ENCODE assay signal across 19 cellular contexts in the genomic region with DNA sequence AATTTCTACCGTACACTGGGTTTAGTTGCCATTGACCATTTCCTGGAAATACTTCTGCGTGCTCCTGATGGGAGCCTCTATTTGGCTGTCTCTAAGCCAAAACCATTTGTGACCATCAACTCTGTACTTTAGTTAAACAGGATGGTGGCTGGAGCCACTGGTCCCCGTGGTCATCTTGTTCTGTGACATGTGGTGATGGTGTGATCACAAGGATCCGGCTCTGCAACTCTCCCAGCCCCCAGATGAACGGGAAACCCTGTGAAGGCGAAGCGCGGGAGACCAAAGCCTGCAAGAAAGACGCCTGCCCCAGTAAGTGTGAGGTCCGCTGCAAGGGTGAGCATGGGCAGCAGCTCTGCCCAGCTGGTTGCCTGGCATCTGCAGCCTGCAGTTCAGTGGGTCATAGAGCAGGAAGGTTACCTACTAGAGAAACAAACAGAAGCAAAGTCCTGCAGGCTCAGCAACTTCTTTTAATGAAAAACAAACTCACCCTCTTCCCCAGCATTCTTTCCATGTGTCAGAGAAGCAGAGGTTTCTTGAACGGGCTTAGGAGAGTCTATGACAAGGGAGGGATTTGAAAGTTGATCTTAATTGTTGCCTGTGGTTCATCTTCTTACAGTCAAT. TPM values are rescaled to one million over a fixed set of nuclear protein-coding genes. Genes with fewer than 3 reads are reported as not detected.
DNase-seq lines count a peak whose midpoint lies in the region; ATAC-seq, FAIRE-seq and TF ChIP-seq lines count a peak whose summit lies in the region.
"Had no signal": no experiment of that assay in that cellular context is flagged by ENCODE, and none has a peak within 500 bp of the region (broad histone marks: within the 10 kb centered on the region; RNA-seq: fewer than 3 reads in every experiment).

No MANE protein-coding gene starts in this region.

- H3K9me3 ChIP-seq in AG04450 (ENCODE audit: control insufficient read depth, insufficient read depth, low read length) (no peaks in the 10 kb centered on the region), fibroblast of lung (ENCODE audit: control insufficient read depth, insufficient read depth, low read depth, low read length) (no peaks in the 10 kb centered on the region), mucosa of descending colon (no peaks in the 10 kb centered on the region), MG63 (no peaks in the 10 kb centered on the region)
- H3K9me3 ChIP-seq: A549, heart right ventricle, left lung, upper lobe of left lung had no signal

- intact Hi-C loops in mucosa of descending colon (cut with DNase I, micrococcal nuclease) (loop anchor here in 1 of 2 donors (10.0 kb wide), 3 partner anchors 167 to 773 kb away; no protein-coding TSS in a partner anchor), left ventricle myocardium superior (cut with micrococcal nuclease) (loop anchor here (10.0 kb wide), 2 partner anchors 167 to 773 kb away; no protein-coding TSS in a partner anchor), posterior cingulate gyrus (cut with DNase I) (loop anchor here (10.0 kb wide), 2 partner anchors 167 to 883 kb away; no protein-coding TSS in a partner anchor)

- H3K27ac ChIP-seq in AG04450 (ENCODE audit: low read depth, low read length) (no peak overlapping the region), RWPE1 (peak overlapping the region; percentile 70), fibroblast of lung (ENCODE audit: insufficient read depth, low read length) (peak overlapping the region; percentile 17)
- H3K27ac ChIP-seq: A549, heart right ventricle, left lung, upper lobe of left lung had no signal

- no peak for DNase-seq in AG04450 (ENCODE audit: low read depth, low spot score)
- no peak for DNase-seq in RWPE1 (ENCODE audit: low spot score)
- DNase-seq in fibroblast of lung (ENCODE audit: low read depth in 2 of 2) = peak; percentile 9 to 29
- peak in 1 of 3 donors; percentile 59 for DNase-seq in mucosa of descending colon
- DNase-seq in left ventricle myocardium superior = no peak
- DNase-seq in MG63 = no peak
- no peak for DNase-seq in posterior cingulate gyrus
- DNase-seq in D721Med (ENCODE audit: insufficient read length, low spot score) = no peak
- DNase-seq: activated gamma-delta T cell treated with Interleukin-2 at 50 U/mL for 16 hours; DMS 273 treated with DMSO at 0.1 percent for 48 hours; effector memory CD4-positive, alpha-beta T cell; heart right ventricle; left lung; natural killer cell; NCI-H1436 treated with DMSO at 0.1 percent for 48 hours; OCI-M1; stimulated activated CD4-positive, alpha-beta T cell treated with anti-CD3 and anti-CD28 coated beads, Interleukin-4, amount 100 ng/mL, for 1 hour had no signal

- H3K4me1 ChIP-seq in fibroblast of lung (ENCODE audit: control insufficient read depth, extremely low read depth, insufficient read depth, low read length) = peaks cover 9% of the 10 kb centered on the region
- H3K4me1 ChIP-seq in mucosa of descending colon (ENCODE audit: low read depth) = peaks cover 22% of the 10 kb centered on the region

- CTCF ChIA-PET in AG04450 (lab: Charles Lee) = no interaction called here
- CTCF ChIA-PET in RWPE1 (lab: Yijun Ruan, JAX) = no interaction called here

- no peaks in the 10 kb centered on the region for H3K27me3 ChIP-seq in AG04450 (ENCODE audit: control insufficient read depth, insufficient read depth, low read length)
- no peaks in the 10 kb centered on the region for H3K27me3 ChIP-seq in fibroblast of lung (ENCODE audit: control insufficient read depth, insufficient read depth, low read length)
- no peaks in the 10 kb centered on the region for H3K27me3 ChIP-seq in MG63
- H3K27me3 ChIP-seq: heart right ventricle, left lung, upper lobe of left lung had no signal

- H3K4me3 ChIP-seq in AG04450 (ENCODE audit: low read depth, low read length) = peak overlapping the region; percentile 41
- H3K4me3 ChIP-seq in fibroblast of lung (replicated peaks in 1 of 4; ENCODE audit: control extremely low read depth in 1 of 4, insufficient read depth in 1 of 4, low read depth in 3 of 4, low read length in 4 of 4) = peak overlapping the region in 1 of 4 experiments; percentile 96
- no peak overlapping the region for H3K4me3 ChIP-seq in mucosa of descending colon
- no peak overlapping the region for H3K4me3 ChIP-seq in MG63
- H3K4me3 ChIP-seq: A549, heart right ventricle, left lung, upper lobe of left lung had no signal

- peaks cover 13% of the 10 kb centered on the region for H4K20me1 ChIP-seq in fibroblast of lung (ENCODE audit: control insufficient read depth, extremely low read depth, insufficient read depth, low read length)

- ATAC-seq in mucosa of descending colon = peak; percentile 1
- no peak for ATAC-seq in left ventricle myocardium superior
- ATAC-seq: left lung had no signal

- TF ChIP-seq CTCF in AG04450 (IDR thresholded peaks at IDR 0.05; ENCODE audit: low read depth, low read length) (no peak), RWPE1 (conservative IDR thresholded peaks at IDR 0.05; ENCODE audit: low read depth) (no peak), fibroblast of lung (conservative IDR thresholded peaks at IDR 0.05 in 1 of 2, IDR thresholded peaks at IDR 0.05 in 1 of 2; ENCODE audit: low read depth in 1 of 2, low read length in 2 of 2) (no peak), mucosa of descending colon (IDR thresholded peaks at IDR 0.05) (no peak), D721Med (IDR thresholded peaks at IDR 0.05; ENCODE audit: insufficient read depth, missing control alignments) (no peak)

- no peak overlapping the region for H3K9ac ChIP-seq in fibroblast of lung (ENCODE audit: insufficient read depth, low read length)

- peaks cover 54% of the 10 kb centered on the region for H3K79me2 ChIP-seq in fibroblast of lung (ENCODE audit: control insufficient read depth, insufficient read depth, low read length)

- H3K4me2 ChIP-seq in fibroblast of lung (ENCODE audit: extremely low read depth, insufficient read depth, low read length) = peak overlapping the region; percentile 27
- H3K4me2 ChIP-seq: A549 had no signal

- FAIRE-seq in D721Med (lab: Jason Lieb, UNC) = no peak
- FAIRE-seq: A549 had no signal

- H2AFZ ChIP-seq in fibroblast of lung (ENCODE audit: low read length) = no peak overlapping the region

- POLR2A ChIA-PET in AG04450 (lab: Yijun Ruan, JAX) (interaction anchor here (3.3 kb wide), 1 partner anchor 416 kb away, joined by 12 read pairs; no protein-coding TSS in a partner anchor), RWPE1 (lab: Yijun Ruan, JAX; ENCODE audit: low non-redundant PET) (no interaction called here)

- H3K36me3 ChIP-seq in fibroblast of lung (ENCODE audit: control insufficient read depth, insufficient read depth, low read length) = peaks cover 56% of the 10 kb centered on the region
- peaks cover 5% of the 10 kb centered on the region for H3K36me3 ChIP-seq in mucosa of descending colon (ENCODE audit: low read depth)
- peaks cover 98% of the 10 kb centered on the region for H3K36me3 ChIP-seq in MG63

RNA-seq across cellular contexts. Expression of gene THBS1, which starts 7.1 kb away (rescaled TPM):
- 686 and 1,024 TPM in 2 replicates for polyA plus RNA-seq in AG04450 (2011; rRNA removed)
- 4,780 and 6,626 TPM in 2 replicates for polyA minus RNA-seq in AG04450 (2011; rRNA and poly(A)+ RNA removed)
- 631 and 1,745 TPM in 2 replicates for total RNA-seq in fibroblast of lung
- polyA plus RNA-seq in fibroblast of lung = 533 and 1,512 TPM in 2 replicates
- polyA plus RNA-seq in fibroblast of lung (2012) = 619 and 1,936 TPM in 2 replicates
- 5,982 and 9,421 TPM in 2 replicates for polyA minus RNA-seq in fibroblast of lung (ENCODE audit: low replicate concordance)
- total RNA-seq in mucosa of descending colon = 100 to 1,000 TPM; 209 to 356 (median 288) TPM
- 29.5 TPM for total RNA-seq in left ventricle myocardium superior
- 335 and 364 TPM in 2 replicates for total RNA-seq in MG63 (2014; rRNA removed; shearing (Covaris generic); ENCODE audit: low replicate concordance)

Comparison
In these comparisons a context has a peak if more than half of its experiments do, and no peak if none do; other contexts are left out.
1. DNase-seq: peak in fibroblast of lung (2 of 2); none in AG04450 (single experiment), RWPE1 (single experiment), left ventricle myocardium superior (single experiment), MG63 (single experiment), posterior cingulate gyrus (0 of 10) and D721Med (single experiment).